Comparison of ENCODE assay signal across 8 cellular contexts in the genomic region with DNA sequence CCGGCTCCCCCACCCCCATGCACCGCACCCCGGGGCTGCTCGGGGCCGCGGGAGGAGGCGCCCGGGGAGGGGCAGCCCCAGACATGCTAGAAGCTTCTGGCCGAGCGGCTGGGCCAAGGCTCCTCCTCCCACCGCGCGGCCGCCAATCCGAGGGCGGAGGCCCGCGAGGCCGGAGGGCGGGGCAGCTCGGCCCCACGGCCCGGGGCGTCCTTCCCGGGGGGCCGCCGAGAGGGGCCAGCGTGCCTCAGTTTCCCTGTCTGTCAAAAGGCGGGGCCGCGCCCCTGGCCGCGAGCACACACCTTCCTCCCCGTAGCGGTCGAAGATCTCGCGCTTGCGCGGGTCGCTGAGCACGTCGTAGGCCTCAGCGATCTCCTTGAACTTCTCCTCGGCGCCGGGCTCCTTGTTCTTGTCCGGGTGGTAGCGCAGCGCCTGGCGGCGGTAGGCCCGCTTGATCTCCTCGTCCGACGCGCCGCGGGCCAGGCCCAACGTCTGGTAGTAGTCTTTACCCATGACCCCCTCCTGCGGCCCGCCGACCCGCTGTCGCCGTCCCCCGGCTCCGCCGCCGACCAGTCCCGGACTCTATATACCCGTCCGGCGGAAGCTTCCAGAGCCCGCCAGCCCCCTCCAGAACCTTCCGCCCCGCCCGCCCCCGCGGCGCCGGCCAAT. TPM values are rescaled to one million over a fixed set of nuclear protein-coding genes. Genes with fewer than 3 reads are reported as not detected.
A peak's percentile ranks its signal among the peaks of the same experiment; 100 is the strongest.
DNase-seq lines count a peak whose midpoint lies in the region; ATAC-seq, FAIRE-seq and TF ChIP-seq lines count a peak whose summit lies in the region.

A gene (minus strand): TSS at position 558 of the 666 bp plus-strand sequence. CDS start 48 bp downstream, at position 510.

- H3K4me1 Mint-ChIP-seq in CD4-positive, alpha-beta memory T cell: peaks cover 46 to 81% (median 62%) of the 10 kb centered on the region in 4 donors
- H3K4me1 Mint-ChIP-seq in neural progenitor cell: peaks cover 43% of the 10 kb centered on the region

- H2AFZ ChIP-seq in PC-3 (ENCODE audit: low read length) (peak within 1 kb of the TSS; percentile 70), neural progenitor cell (replicated peaks) (peak within 1 kb of the TSS; percentile 88)

- peak within 1 kb of the TSS; percentile 94 for H3K27ac ChIP-seq in CD4-positive, alpha-beta memory T cell (ENCODE audit: low read depth, low read length)
- peak within 1 kb of the TSS; percentile 93 for H3K27ac ChIP-seq in PC-3 (ENCODE audit: low read length)
- peak within 1 kb of the TSS; percentile 86 for H3K27ac ChIP-seq in neural progenitor cell
- H3K27ac ChIP-seq in tibial nerve: peak within 1 kb of the TSS; percentile 100

- intact Hi-C loops in CD4-positive, alpha-beta memory T cell (cut with micrococcal nuclease): loop anchor here (1.0 to 5.0 kb wide), 5 partner anchors 11 to 169 kb away; a partner anchor contains a TSS
- intact Hi-C loops in PC-3 (cut with micrococcal nuclease): loop anchor here (2.0 kb wide), 1 partner anchor 31 kb away; no protein-coding TSS in a partner anchor

- TF ChIP-seq CTCF in PC-3 (conservative IDR thresholded peaks at IDR 0.05; ENCODE audit: low read depth, low read length) (no peak), neural progenitor cell (IDR thresholded peaks at IDR 0.05) (no peak), tibial nerve (IDR thresholded peaks at IDR 0.05) (peak in 1 of 5 experiments; percentile 55)

- TF ChIP-seq EP300 in tibial nerve (IDR thresholded peaks at IDR 0.05): peak; percentile 66 to 100

- H3K9me3 ChIP-seq in CD4-positive, alpha-beta memory T cell (ENCODE audit: control insufficient read depth in 1 of 2, low read length in 2 of 2): no peaks in the 10 kb centered on the region
- H3K9me3 ChIP-seq in PC-3 (ENCODE audit: low read length) (no peaks in the 10 kb centered on the region), neural progenitor cell (ENCODE audit: low read depth) (no peaks in the 10 kb centered on the region), tibial nerve (no peaks in the 10 kb centered on the region)

- 0 to 1% methylated on average over 14 to 43 of the region's 82 CpGs for WGBS in tibial nerve, 2 donors

- H4K20me1 ChIP-seq in PC-3 (ENCODE audit: low read length) (peaks cover 39% of the 10 kb centered on the region), neural progenitor cell (ENCODE audit: low read depth) (peaks cover 35% of the 10 kb centered on the region)

- CTCF ChIA-PET in CD4-positive, alpha-beta memory T cell (lab: Charles Lee; ENCODE audit: partially characterized antibody): interaction anchor here (0.9 to 3.8 kb wide), 3 partner anchors 10 to 39 kb away, joined by 3 to 66 read pairs (median 3); no protein-coding TSS in a partner anchor
- CTCF ChIA-PET in PC-3 (lab: Charles Lee): interaction anchor here (0.5 to 1.1 kb wide), 8 partner anchors 11 to 377 kb away, joined by 3 to 6 read pairs (median 4); no protein-coding TSS in a partner anchor

- peaks cover 33% of the 10 kb centered on the region for H3F3A ChIP-seq in PC-3 (ENCODE audit: low read length, unreplicated experiment)
- H3F3A ChIP-seq in neural progenitor cell (ENCODE audit: low read depth): peaks cover 44% of the 10 kb centered on the region

- peak in 3 of 5 donors; percentile 69 to 73 (median 73) for DNase-seq in CD4-positive, alpha-beta memory T cell
- peak; percentile 76 for DNase-seq in PC-3
- DNase-seq in activated gamma-delta T cell treated with anti-CD3 and anti-CD28 coated beads, Interleukin-2, amount 50 U/mL, for 16 hours (ENCODE audit: low read depth): peak; percentile 48
- peak; percentile 88 to 98 for DNase-seq in frontal cortex (ENCODE audit: low spot score in 2 of 2)
- DNase-seq in neural progenitor cell (ENCODE audit: low spot score): peak; percentile 79
- peak; percentile 57 to 69 for DNase-seq in tibial nerve (ENCODE audit: low spot score in 2 of 2)

- POLR2A ChIA-PET in CD4-positive, alpha-beta memory T cell (lab: Charles Lee; ENCODE audit: partially characterized antibody): interaction anchor here (0.6 to 28.2 kb wide), 31 partner anchors 8 to 1725 kb away, joined by 3 to 1220 read pairs (median 4); a partner anchor contains a TSS
- POLR2A ChIA-PET in PC-3 (lab: Charles Lee; ENCODE audit: unreplicated experiment): interaction anchor here (0.5 to 1.9 kb wide), 10 partner anchors 9 to 500 kb away, joined by 3 to 15 read pairs (median 5); a partner anchor contains a TSS

- H3K4me1 ChIP-seq in CD4-positive, alpha-beta memory T cell (ENCODE audit: insufficient read depth, low read length): peaks cover 69% of the 10 kb centered on the region
- H3K4me1 ChIP-seq in PC-3 (ENCODE audit: insufficient read depth, low read length) (peaks cover 43% of the 10 kb centered on the region), neural progenitor cell (peaks cover 5% of the 10 kb centered on the region), tibial nerve (peaks cover 2 to 48% (median 33%) of the 10 kb centered on the region in 4 donors)

- H3K36me3 Mint-ChIP-seq in CD4-positive, alpha-beta memory T cell: peaks cover 30 to 50% of the 10 kb centered on the region in 2 donors
- H3K36me3 Mint-ChIP-seq in neural progenitor cell: peaks cover 26% of the 10 kb centered on the region

- TF ChIP-seq POLR2A in GM19193 (IDR thresholded peaks at IDR 0.05; ENCODE audit: extremely low read depth, insufficient read depth, insufficient read length): peak; percentile 97
- peak; percentile 92 to 98 for TF ChIP-seq POLR2A in tibial nerve (IDR thresholded peaks at IDR 0.05)

- H3K4me2 ChIP-seq in PC-3 (ENCODE audit: low read length) (peak within 1 kb of the TSS; percentile 98), neural progenitor cell (peak within 1 kb of the TSS; percentile 99)

- H3K4me3 ChIP-seq in CD4-positive, alpha-beta memory T cell (ENCODE audit: low read length in 2 of 2): peak within 1 kb of the TSS; percentile 62 to 99
- H3K4me3 ChIP-seq in PC-3 (ENCODE audit: low read length) (peak within 1 kb of the TSS; percentile 96), neural progenitor cell (peak within 1 kb of the TSS; percentile 99), tibial nerve (peak within 1 kb of the TSS; percentile 89 to 100 (median 96))

- H3K27ac Mint-ChIP-seq in CD4-positive, alpha-beta memory T cell: peak within 1 kb of the TSS; percentile 95 to 99 (median 99)
- H3K27ac Mint-ChIP-seq in neural progenitor cell: peak within 1 kb of the TSS; percentile 94

- peaks cover 34% of the 10 kb centered on the region for H3K36me3 ChIP-seq in CD4-positive, alpha-beta memory T cell (ENCODE audit: insufficient read depth, low read length)
- H3K36me3 ChIP-seq in PC-3 (ENCODE audit: low read depth, low read length) (peaks cover 38% of the 10 kb centered on the region), neural progenitor cell (no peaks in the 10 kb centered on the region), tibial nerve (peaks cover 0 to 31% (median 18%) of the 10 kb centered on the region in 3 donors)

- no peaks in the 10 kb centered on the region for H3K27me3 ChIP-seq in CD4-positive, alpha-beta memory T cell (ENCODE audit: insufficient read depth, low read length)
- H3K27me3 ChIP-seq in PC-3 (ENCODE audit: low read length): no peaks in the 10 kb centered on the region
- no peaks in the 10 kb centered on the region for H3K27me3 ChIP-seq in neural progenitor cell
- H3K27me3 ChIP-seq in tibial nerve: no peaks in the 10 kb centered on the region

- H3K9me2 ChIP-seq in PC-3 (replicated peaks; ENCODE audit: low read length): no peaks in the 10 kb centered on the region

- ATAC-seq in HG03280 (IDR thresholded peaks at IDR 0.05; ENCODE audit: unreplicated experiment) (peak; percentile 62), PC-3 (peak; percentile 63)

- H3K79me2 ChIP-seq in PC-3 (ENCODE audit: low read length): peaks cover 46% of the 10 kb centered on the region
- H3K79me2 ChIP-seq in neural progenitor cell (ENCODE audit: low read depth): peaks cover 36% of the 10 kb centered on the region

- peaks cover 0 to 8% (median 0%) of the 10 kb centered on the region in 8 donors for H3K9me3 Mint-ChIP-seq in CD4-positive, alpha-beta memory T cell
- H3K9me3 Mint-ChIP-seq in neural progenitor cell: no peaks in the 10 kb centered on the region

- peak within 1 kb of the TSS; percentile 92 to 99 (median 96) for H3K4me3 Mint-ChIP-seq in CD4-positive, alpha-beta memory T cell
- H3K4me3 Mint-ChIP-seq in neural progenitor cell: peak within 1 kb of the TSS; percentile 95

- no peaks in the 10 kb centered on the region for H3K27me3 Mint-ChIP-seq in CD4-positive, alpha-beta memory T cell
- H3K27me3 Mint-ChIP-seq in neural progenitor cell (ENCODE audit: insufficient read depth, low read depth): peaks cover 14% of the 10 kb centered on the region

- H3K9ac ChIP-seq in PC-3 (ENCODE audit: low read length): peak within 1 kb of the TSS; percentile 92
- H3K9ac ChIP-seq in neural progenitor cell: peak within 1 kb of the TSS; percentile 91

- BruUV-seq in PC-3 (replicated peaks; lab: Mats Ljungman, UMichigan): no TSS peak

- no peak for FAIRE-seq in frontal cortex (lab: Jason Lieb, UNC)

RNA-seq across cellular contexts. Expression of the gene that starts here (rescaled TPM):
- total RNA-seq in CD4-positive, alpha-beta memory T cell: 100 to 1,000 TPM; 122 to 138 TPM
- polyA plus RNA-seq in CD4-positive, alpha-beta memory T cell: 100 to 1,000 TPM; 307 to 824 TPM
- 167 and 178 TPM in 2 replicates for total RNA-seq in PC-3 (2014; rRNA removed)
- total RNA-seq in frontal cortex: 32.6 TPM
- total RNA-seq in neural progenitor cell (ENCODE audit: low replicate concordance): 61.4 and 61.9 TPM in 2 replicates
- 100 to 1,000 TPM in 1 of 4 donors, 10 to 100 TPM in 3; 48.9 to 132 (median 73.9) TPM for total RNA-seq in tibial nerve

Comparison
In these comparisons a context has a peak if more than half of its experiments do, and no peak if none do; other contexts are left out.
1. Peak in every context shown above with its lines: DNase-seq, ATAC-seq, H3K4me3 ChIP-seq and H3K27ac ChIP-seq.